In the genomic region with DNA sequence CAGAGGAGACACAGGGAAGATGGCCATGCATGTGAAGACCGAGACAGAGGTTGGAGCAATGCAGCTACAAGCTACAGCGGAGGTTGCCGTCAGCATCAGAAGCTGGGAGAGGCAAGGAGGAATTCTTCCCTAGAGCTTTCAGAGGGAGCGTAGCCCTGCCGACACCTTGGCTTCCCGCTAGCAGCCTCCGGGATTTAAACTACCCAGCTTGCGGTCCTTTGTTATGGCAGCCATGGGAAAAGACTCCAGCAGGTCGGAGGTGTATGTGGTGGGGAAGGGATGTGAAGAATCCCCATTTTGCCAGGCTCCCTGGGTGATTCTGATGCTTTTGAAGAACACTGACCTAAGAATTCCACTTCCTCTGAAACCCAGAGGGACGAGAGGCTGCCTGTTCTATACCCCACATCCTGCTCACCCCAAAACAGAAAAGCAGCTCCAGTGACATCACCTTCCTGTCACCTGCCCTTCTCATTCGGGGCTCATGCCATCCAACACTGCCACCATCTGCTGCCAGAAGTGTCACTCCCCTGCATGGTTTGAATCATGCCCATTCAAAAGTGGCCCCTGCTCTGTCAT, we compare ENCODE assay signal across 8 cellular contexts. TPM values are rescaled to one million over a fixed set of nuclear protein-coding genes. Genes with fewer than 3 reads are reported as not detected.
DNase-seq lines count a peak whose midpoint lies in the region; ATAC-seq and TF ChIP-seq lines count a peak whose summit lies in the region.
"Had no signal": no experiment of that assay in that cellular context is flagged by ENCODE, and none has a peak within 500 bp of the region (broad histone marks: within the 10 kb centered on the region; RNA-seq: fewer than 3 reads in every experiment).

No MANE protein-coding gene starts in this region.

- TF ChIP-seq CTCF in GM12865 (IDR thresholded peaks at IDR 0.05; ENCODE audit: insufficient read depth, low read depth, low read length, missing control alignments) (no peak), CD14-positive monocyte (IDR thresholded peaks at IDR 0.05) (no peak)

- H3K27me3 Mint-ChIP-seq in CD14-positive monocyte (ENCODE audit: low read depth in 3 of 3): peaks cover 20 to 36% (median 36%) of the 10 kb centered on the region in 3 donors

- peak overlapping the region in 1 of 2 donors; percentile 32 for H3K4me3 Mint-ChIP-seq in CD14-positive monocyte

- H3K9ac ChIP-seq in Karpas-422 (ENCODE audit: low read length): no peak overlapping the region

- DNase-seq in GM12865 (ENCODE audit: low read depth): peak; percentile 75
- peak; percentile 53 for DNase-seq in Karpas-422
- DNase-seq in activated effector memory CD4-positive, alpha-beta T cell treated with Interleukin-2 at 50 U/mL for 16 hours: peak; percentile 25
- peak; percentile 19 for DNase-seq in left kidney (ENCODE audit: low read depth, low spot score)
- no peak for DNase-seq in CD14-positive monocyte (ENCODE audit: low spot score)
- DNase-seq in DMS153 treated with DMSO at 0.1 percent for 48 hours (lab: John Stamatoyannopoulos, UW; ENCODE audit: unreplicated experiment): no peak
- no peak for DNase-seq in left ventricle myocardium superior
- DNase-seq: NCI-H226 had no signal

- peaks cover 33% of the 10 kb centered on the region for H3K4me1 ChIP-seq in Karpas-422 (ENCODE audit: low read length)

- H3K9me2 ChIP-seq in Karpas-422 (replicated peaks; ENCODE audit: insufficient read depth, low read length): no peaks in the 10 kb centered on the region

- ATAC-seq in left ventricle myocardium superior: no peak

- H2AFZ ChIP-seq in Karpas-422 (ENCODE audit: low read length): no peak overlapping the region

- H3K4me3 ChIP-seq in GM12865 (ENCODE audit: low read depth, low read length) (no peak overlapping the region), Karpas-422 (ENCODE audit: low read length) (no peak overlapping the region)

- H3K4me2 ChIP-seq in Karpas-422 (ENCODE audit: low read depth, low read length, poor library complexity, severe bottlenecking): no peak overlapping the region

- peaks cover 8% of the 10 kb centered on the region for H3K79me2 ChIP-seq in Karpas-422 (ENCODE audit: low read length)

- H3K27me3 ChIP-seq in Karpas-422 (ENCODE audit: low read length): no peaks in the 10 kb centered on the region

- no peaks in the 10 kb centered on the region for H3K9me3 Mint-ChIP-seq in CD14-positive monocyte

- H3K27ac Mint-ChIP-seq in CD14-positive monocyte: no peak overlapping the region

- H3K27ac ChIP-seq in Karpas-422 (ENCODE audit: low read length): no peak overlapping the region

- H3K4me1 Mint-ChIP-seq in CD14-positive monocyte: peaks cover 27% of the 10 kb centered on the region

- no peaks in the 10 kb centered on the region for H3K36me3 ChIP-seq in Karpas-422 (ENCODE audit: insufficient read depth, low read length)

- H4K20me1 ChIP-seq in Karpas-422 (ENCODE audit: insufficient read depth, low read depth, low read length): no peaks in the 10 kb centered on the region

- no peaks in the 10 kb centered on the region for H3K9me3 ChIP-seq in Karpas-422 (ENCODE audit: low read length)

- intact Hi-C loops in CD14-positive monocyte (cut with micrococcal nuclease) (no loop called here), left ventricle myocardium superior (cut with micrococcal nuclease) (no loop called here)

- no peaks in the 10 kb centered on the region for H3K36me3 Mint-ChIP-seq in CD14-positive monocyte

RNA-seq across cellular contexts. Expression of gene SEPHS1, which starts 3.3 kb away (rescaled TPM):
- total RNA-seq in Karpas-422 (2014; rRNA removed; shearing (Covaris generic); ENCODE audit: low replicate concordance): 70.0 and 81.0 TPM in 2 replicates
- polyA plus RNA-seq in CD14-positive monocyte: 10 to 100 TPM; 11.9 to 15.1 TPM
- 27.8 TPM for total RNA-seq in left ventricle myocardium superior

RNA-seq across cellular contexts. Expression of gene PHYH, which starts 51.6 kb away (rescaled TPM):
- total RNA-seq in Karpas-422 (2014; rRNA removed; shearing (Covaris generic); ENCODE audit: low replicate concordance): 3.5 and 4.0 TPM in 2 replicates
- 10 to 100 TPM; 19.5 to 19.6 TPM for polyA plus RNA-seq in CD14-positive monocyte
- 177 TPM for total RNA-seq in left ventricle myocardium superior

Comparison
In these comparisons a context has a peak if more than half of its experiments do, and no peak if none do; other contexts are left out.
1. DNase-seq: peak in GM12865 (single experiment), Karpas-422 (single experiment), activated effector memory CD4-positive, alpha-beta T cell treated with Interleukin-2 at 50 U/mL for 16 hours (single experiment) and left kidney (single experiment); none in CD14-positive monocyte (single experiment), DMS153 treated with DMSO at 0.1 percent for 48 hours (single experiment) and left ventricle myocardium superior (single experiment).
2. RNA of gene PHYH, which starts 51.6 kb away (total RNA-seq): 177 TPM in left ventricle myocardium superior (single experiment); 3.5 to 4.0 TPM in Karpas-422; every median in the first group is over 10 times any median in the second.